Comparison of ENCODE assay signal across 8 cellular contexts in genomic region chr14:101707285-101707842, GRCh38. TPM values are rescaled to one million over a fixed set of nuclear protein-coding genes. Genes with fewer than 3 reads are reported as not detected.
DNase-seq lines count a peak whose midpoint lies in the region; ATAC-seq lines count a peak whose summit lies in the region.

No MANE protein-coding gene starts in this region.

- H3K4me3 Mint-ChIP-seq in activated CD4-positive, alpha-beta memory T cell treated with anti-CD3 and anti-CD28 coated beads for 36 hours, result peak overlapping the region; percentile 51
- peak overlapping the region; percentile 56 to 72 for H3K4me3 Mint-ChIP-seq in effector memory CD8-positive, alpha-beta T cell

- peak; percentile 52 for DNase-seq in GF-D8 (lab: John Stamatoyannopoulos, UW)
- DNase-seq in HUDEP-2 (lab: John Stamatoyannopoulos, UW; ENCODE audit: unreplicated experiment in 76 of 76), result peak in 58 of 76 experiments; percentile 16 to 85 (median 60)
- peak; percentile 47 for DNase-seq in NCI-H82 treated with DMSO at 0.1 percent for 48 hours (lab: John Stamatoyannopoulos, UW; ENCODE audit: unreplicated experiment)
- peak; percentile 65 for DNase-seq in activated CD4-positive, alpha-beta memory T cell treated with anti-CD3 and anti-CD28 coated beads for 36 hours
- DNase-seq in effector memory CD8-positive, alpha-beta T cell, result peak; percentile 71 to 77 (median 74)
- DNase-seq in mesenteric fat pad (ENCODE audit: low spot score), result peak; percentile 59
- DNase-seq in stimulated activated naive CD8-positive, alpha-beta T cell treated with anti-CD3 and anti-CD28 coated beads, Interleukin-15, Interleukin-2, amounts not matched to agents 100 U/mL and 50 U/mL, for 24 hours, result peak; percentile 50

- POLR2A ChIA-PET in activated CD4-positive, alpha-beta memory T cell treated with anti-CD3 and anti-CD28 coated beads for 36 hours (lab: Charles Lee), result interaction anchor here (0.9 to 2.3 kb wide), 6 partner anchors 15 to 241 kb away, joined by 4 to 8 read pairs (median 4); no protein-coding TSS in a partner anchor

- no peaks in the 10 kb centered on the region for H3K36me3 Mint-ChIP-seq in activated CD4-positive, alpha-beta memory T cell treated with anti-CD3 and anti-CD28 coated beads for 36 hours
- H3K36me3 Mint-ChIP-seq in effector memory CD8-positive, alpha-beta T cell (ENCODE audit: insufficient read depth), result peaks cover 36% of the 10 kb centered on the region

- CTCF ChIA-PET in activated CD4-positive, alpha-beta memory T cell treated with anti-CD3 and anti-CD28 coated beads for 36 hours (lab: Charles Lee), result interaction anchor here (0.6 to 4.1 kb wide), 43 partner anchors 10 to 609 kb away, joined by 3 to 41 read pairs (median 5); partner anchors contain the start of genes DYNC1H1 and PPP2R5C

- H3K27me3 Mint-ChIP-seq in activated CD4-positive, alpha-beta memory T cell treated with anti-CD3 and anti-CD28 coated beads for 36 hours, result no peaks in the 10 kb centered on the region
- H3K27me3 Mint-ChIP-seq in effector memory CD8-positive, alpha-beta T cell, result no peaks in the 10 kb centered on the region

- H3K27ac Mint-ChIP-seq in activated CD4-positive, alpha-beta memory T cell treated with anti-CD3 and anti-CD28 coated beads for 36 hours, result peak overlapping the region; percentile 84
- peak overlapping the region; percentile 77 to 90 for H3K27ac Mint-ChIP-seq in effector memory CD8-positive, alpha-beta T cell

- no peaks in the 10 kb centered on the region for H3K9me3 Mint-ChIP-seq in activated CD4-positive, alpha-beta memory T cell treated with anti-CD3 and anti-CD28 coated beads for 36 hours
- no peaks in the 10 kb centered on the region for H3K9me3 Mint-ChIP-seq in effector memory CD8-positive, alpha-beta T cell

- H3K4me1 Mint-ChIP-seq in activated CD4-positive, alpha-beta memory T cell treated with anti-CD3 and anti-CD28 coated beads for 36 hours (ENCODE audit: low read depth), result peaks cover 30% of the 10 kb centered on the region
- H3K4me1 Mint-ChIP-seq in effector memory CD8-positive, alpha-beta T cell (ENCODE audit: low read depth in 2 of 2), result peaks cover 44 to 51% of the 10 kb centered on the region in 2 donors

- intact Hi-C loops in activated CD4-positive, alpha-beta memory T cell treated with anti-CD3 and anti-CD28 coated beads for 36 hours (cut with micrococcal nuclease), result loop anchor here (1.0 to 5.0 kb wide), 10 partner anchors 15 to 610 kb away; partner anchors contain the start of genes HSP90AA1 and ZNF839

- peak; percentile 55 for ATAC-seq in effector memory CD8-positive, alpha-beta T cell (replicated peaks)
- peak; percentile 65 for ATAC-seq in stimulated activated naive CD8-positive, alpha-beta T cell treated with anti-CD3 and anti-CD28 coated beads, Interleukin-15, Interleukin-2, amounts not matched to agents 100 U/mL and 50 U/mL, for 24 hours
- ATAC-seq in GM18873 (IDR thresholded peaks at IDR 0.05; ENCODE audit: low FRiP score, unreplicated experiment), result no peak

RNA-seq across cellular contexts. Expression of gene PPP2R5C, which starts 54.1 kb away (rescaled TPM):
- 100 to 1,000 TPM; 252 to 268 TPM for total RNA-seq in activated CD4-positive, alpha-beta memory T cell treated with anti-CD3 and anti-CD28 coated beads for 36 hours
- total RNA-seq in mesenteric fat pad, result 124 TPM
